Comparison of ENCODE assay signal across 14 cellular contexts in genomic region chr14:66240112-66240511, GRCh38.
DNase-seq lines count a peak whose midpoint lies in the region; ATAC-seq and TF ChIP-seq lines count a peak whose summit lies in the region.
"Had no signal": no experiment of that assay in that cellular context is flagged by ENCODE, and none has a peak within 500 bp of the region (broad histone marks: within the 10 kb centered on the region; RNA-seq: fewer than 3 reads in every experiment).

No MANE protein-coding gene starts in this region.

- dilution Hi-C loops in mammary epithelial cell (cut with HindIII; ENCODE audit: low sequenced_read_pairs): no loop called here

- H3K4me3 ChIP-seq in mammary epithelial cell (replicated peaks in 1 of 3; ENCODE audit: insufficient read depth in 1 of 3, low read depth in 2 of 3, low read length in 3 of 3): no peak overlapping the region
- H3K4me3 ChIP-seq: BLaER1 treated with 17β-estradiol and CSF1 and Interleukin-3, amounts not matched to agents 10 nM and 100 nM; HAP-1 had no signal

- no peaks in the 10 kb centered on the region for H3K36me3 ChIP-seq in mammary epithelial cell (ENCODE audit: insufficient read depth, low read length)
- H3K36me3 ChIP-seq: BLaER1 treated with 17β-estradiol and CSF1 and Interleukin-3, amounts not matched to agents 10 nM and 100 nM; HAP-1 had no signal

- TF ChIP-seq CTCF in mammary epithelial cell (conservative IDR thresholded peaks at IDR 0.05 in 1 of 2, IDR thresholded peaks at IDR 0.05 in 1 of 2; ENCODE audit: extremely low read depth in 1 of 2, insufficient read depth in 1 of 2, low read depth in 1 of 2, low read length in 2 of 2): no peak

- H3K4me1 ChIP-seq in mammary epithelial cell (ENCODE audit: insufficient read depth, low read length): no peaks in the 10 kb centered on the region
- H3K4me1 ChIP-seq: BLaER1 treated with 17β-estradiol and CSF1 and Interleukin-3, amounts not matched to agents 10 nM and 100 nM; HAP-1 had no signal

- no peak overlapping the region for H3K9ac ChIP-seq in mammary epithelial cell (ENCODE audit: insufficient read depth, low read length)
- H3K9ac ChIP-seq: BLaER1 treated with 17β-estradiol and CSF1 and Interleukin-3, amounts not matched to agents 10 nM and 100 nM had no signal

- BruUV-seq in mammary epithelial cell (replicated peaks; lab: Mats Ljungman, UMichigan): no TSS peak

- H3K9me3 ChIP-seq in mammary epithelial cell (replicated peaks; ENCODE audit: insufficient read depth, low read length): no peaks in the 10 kb centered on the region
- H3K9me3 ChIP-seq: BLaER1 treated with 17β-estradiol and CSF1 and Interleukin-3, amounts not matched to agents 10 nM and 100 nM; HAP-1 had no signal

- no peak overlapping the region for H3K4me2 ChIP-seq in mammary epithelial cell (ENCODE audit: insufficient read depth, low read depth, low read length)
- H3K4me2 ChIP-seq: BLaER1 treated with 17β-estradiol and CSF1 and Interleukin-3, amounts not matched to agents 10 nM and 100 nM had no signal

- H3K27me3 ChIP-seq in mammary epithelial cell (ENCODE audit: insufficient read depth, low read length): no peaks in the 10 kb centered on the region
- H3K27me3 ChIP-seq: BLaER1 treated with 17β-estradiol and CSF1 and Interleukin-3, amounts not matched to agents 10 nM and 100 nM had no signal

- in situ Hi-C loops in Caki2 (cut with HindIII; ENCODE audit: low pct_unique_long_range_greater_than_20kb, low sequenced_read_pairs) (no loop called here), mammary epithelial cell (cut with MboI; ENCODE audit: low sequenced_read_pairs in 2 of 2) (no loop called here)

- no peaks in the 10 kb centered on the region for H4K20me1 ChIP-seq in mammary epithelial cell (ENCODE audit: insufficient read depth, low read length)
- H4K20me1 ChIP-seq: BLaER1 treated with 17β-estradiol and CSF1 and Interleukin-3, amounts not matched to agents 10 nM and 100 nM had no signal

- no peaks in the 10 kb centered on the region for H3K79me2 ChIP-seq in mammary epithelial cell (ENCODE audit: insufficient read depth, low read length)

- no peak for ATAC-seq in GM21367 (IDR thresholded peaks at IDR 0.05; ENCODE audit: unreplicated experiment)
- no peak for ATAC-seq in GM19397 (IDR thresholded peaks at IDR 0.05; ENCODE audit: unreplicated experiment)

- intact Hi-C loops in mammary epithelial cell (cut with micrococcal nuclease): no loop called here

- CTCF ChIA-PET in mammary epithelial cell (lab: Charles Lee; ENCODE audit: low non-redundant PET): no interaction called here

- H3K27ac ChIP-seq in mammary epithelial cell (ENCODE audit: insufficient read depth, low read depth, low read length): no peak overlapping the region
- H3K27ac ChIP-seq: BLaER1 treated with 17β-estradiol and CSF1 and Interleukin-3, amounts not matched to agents 10 nM and 100 nM had no signal

- no peak overlapping the region for H2AFZ ChIP-seq in mammary epithelial cell (ENCODE audit: low read depth, low read length)

- DNase-seq in Caki2 (ENCODE audit: low read depth) (peak; percentile 19), NCI-H226 (peak; percentile 28), mammary epithelial cell (peak; percentile 27), kidney glomerular epithelial cell (lab: John Stamatoyannopoulos, UW) (peak; percentile 54), DMS153 (lab: John Stamatoyannopoulos, UW) (no peak)
- DNase-seq in activated effector memory CD4-positive, alpha-beta T cell treated with Interleukin-2 at 50 U/mL for 16 hours: no peak
- DNase-seq: NCI-H1436 treated with DMSO at 0.1 percent for 48 hours, NCI-H446, NCI-H748 treated with DMSO at 0.1 percent for 48 hours, SHP77 had no signal

Comparison
In these comparisons a context has a peak if more than half of its experiments do, and no peak if none do; other contexts are left out.
1. DNase-seq: peak in Caki2 (single experiment), NCI-H226 (single experiment), mammary epithelial cell (single experiment) and kidney glomerular epithelial cell (single experiment); none in activated effector memory CD4-positive, alpha-beta T cell treated with Interleukin-2 at 50 U/mL for 16 hours (single experiment) and DMS153 (single experiment).